In the genomic region with DNA sequence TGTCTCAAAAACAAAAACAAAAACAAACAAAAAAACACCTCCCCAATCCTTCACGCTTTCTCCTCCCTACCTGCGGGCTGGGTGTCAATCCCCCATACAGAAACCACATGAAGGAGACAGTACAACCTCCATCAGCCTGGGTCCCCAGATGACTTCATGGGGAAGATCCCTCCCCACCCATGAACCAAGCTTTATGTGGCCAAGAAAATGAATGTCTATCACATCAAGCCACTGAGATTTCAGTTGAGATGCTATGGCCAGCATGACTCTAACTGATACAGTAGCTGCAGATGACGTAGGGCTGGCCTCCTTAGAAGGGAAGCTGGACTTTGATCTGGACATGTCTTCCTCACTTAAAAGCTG, we compare ENCODE assay signal across 11 cellular contexts. TPM values are rescaled to one million over a fixed set of nuclear protein-coding genes. Genes with fewer than 3 reads are reported as not detected.
DNase-seq lines count a peak whose midpoint lies in the region; ATAC-seq and TF ChIP-seq lines count a peak whose summit lies in the region.
"Had no signal": no experiment of that assay in that cellular context is flagged by ENCODE, and none has a peak within 500 bp of the region (broad histone marks: within the 10 kb centered on the region; RNA-seq: fewer than 3 reads in every experiment).

No MANE protein-coding gene starts in this region.

- no peaks in the 10 kb centered on the region for H3K9me2 ChIP-seq in hepatocyte (replicated peaks; ENCODE audit: insufficient read depth)

- no peak overlapping the region for H3K4me3 ChIP-seq in hepatocyte
- H3K4me3 ChIP-seq: uterus had no signal

- peaks cover 10% of the 10 kb centered on the region for H3K27me3 Mint-ChIP-seq in activated CD4-positive, alpha-beta memory T cell treated with anti-CD3 and anti-CD28 coated beads for 36 hours
- H3K27me3 Mint-ChIP-seq in activated CD4-positive, alpha-beta memory T cell treated with anti-CD3 and anti-CD28 coated beads, Interleukin-2, amount 10 ng/mL, durations not matched to agents 7 days and 5 days: peaks cover 15% of the 10 kb centered on the region
- peaks cover 18% of the 10 kb centered on the region for H3K27me3 Mint-ChIP-seq in stimulated activated naive CD8-positive, alpha-beta T cell treated with anti-CD3 and anti-CD28 coated beads, Interleukin-15, amount 100 ng/mL, for 72 hours

- peaks cover 3% of the 10 kb centered on the region for H3K9me3 Mint-ChIP-seq in activated CD4-positive, alpha-beta memory T cell treated with anti-CD3 and anti-CD28 coated beads for 36 hours
- H3K9me3 Mint-ChIP-seq in activated CD4-positive, alpha-beta memory T cell treated with anti-CD3 and anti-CD28 coated beads, Interleukin-2, amount 10 ng/mL, durations not matched to agents 7 days and 5 days: peaks cover 2% of the 10 kb centered on the region
- H3K9me3 Mint-ChIP-seq in stimulated activated naive CD8-positive, alpha-beta T cell treated with anti-CD3 and anti-CD28 coated beads, Interleukin-15, amount 100 ng/mL, for 72 hours: peaks cover 4 to 7% of the 10 kb centered on the region in 2 donors
- H3K9me3 Mint-ChIP-seq: immature natural killer cell had no signal

- POLR2A ChIA-PET in activated CD4-positive, alpha-beta memory T cell treated with anti-CD3 and anti-CD28 coated beads for 36 hours (lab: Charles Lee): no interaction called here
- POLR2A ChIA-PET in activated CD4-positive, alpha-beta memory T cell treated with anti-CD3 and anti-CD28 coated beads, Interleukin-2, amount 10 ng/mL, durations not matched to agents 7 days and 5 days (lab: Charles Lee): no interaction called here

- peak overlapping the region; percentile 77 for H3K27ac ChIP-seq in hepatocyte
- H3K27ac ChIP-seq: uterus had no signal

- H3K9me3 ChIP-seq in hepatocyte (ENCODE audit: low read depth): no peaks in the 10 kb centered on the region
- H3K9me3 ChIP-seq: uterus had no signal

- 89% methylated on average over 3 of the region's 3 CpGs for WGBS in hepatocyte (ENCODE audit: low lambda C conversion rate, missing lambda C conversion rate)

- H3K4me3 Mint-ChIP-seq in activated CD4-positive, alpha-beta memory T cell treated with anti-CD3 and anti-CD28 coated beads for 36 hours: no peak overlapping the region
- H3K4me3 Mint-ChIP-seq in activated CD4-positive, alpha-beta memory T cell treated with anti-CD3 and anti-CD28 coated beads, Interleukin-2, amount 10 ng/mL, durations not matched to agents 7 days and 5 days: no peak overlapping the region
- H3K4me3 Mint-ChIP-seq in stimulated activated naive CD8-positive, alpha-beta T cell treated with anti-CD3 and anti-CD28 coated beads, Interleukin-15, amount 100 ng/mL, for 72 hours: no peak overlapping the region

- peaks cover 4% of the 10 kb centered on the region for H3K4me1 ChIP-seq in hepatocyte (ENCODE audit: insufficient read depth)
- H3K4me1 ChIP-seq: uterus had no signal

- ATAC-seq in stimulated activated naive CD8-positive, alpha-beta T cell treated with anti-CD3 and anti-CD28 coated beads, Interleukin-15, amount 100 ng/mL, for 72 hours: peak; percentile 88
- ATAC-seq in GM18505 (IDR thresholded peaks at IDR 0.05; ENCODE audit: unreplicated experiment) (no peak), HG03457 (IDR thresholded peaks at IDR 0.05; ENCODE audit: unreplicated experiment) (no peak)

- H3K36me3 Mint-ChIP-seq in activated CD4-positive, alpha-beta memory T cell treated with anti-CD3 and anti-CD28 coated beads for 36 hours: peaks cover 4% of the 10 kb centered on the region
- H3K36me3 Mint-ChIP-seq in activated CD4-positive, alpha-beta memory T cell treated with anti-CD3 and anti-CD28 coated beads, Interleukin-2, amount 10 ng/mL, durations not matched to agents 7 days and 5 days (ENCODE audit: low read depth): peaks cover 14% of the 10 kb centered on the region
- H3K36me3 Mint-ChIP-seq: immature natural killer cell had no signal

- intact Hi-C loops in activated CD4-positive, alpha-beta memory T cell treated with anti-CD3 and anti-CD28 coated beads for 36 hours (cut with micrococcal nuclease): loop anchor here (5.0 kb wide), 1 partner anchor 236 kb away; no protein-coding TSS in a partner anchor

- H2AFZ ChIP-seq in hepatocyte: no peak overlapping the region

- no peak for TF ChIP-seq POLR2A in GM18505 (IDR thresholded peaks at IDR 0.05; ENCODE audit: borderline replicate concordance, extremely low read depth, insufficient read depth, insufficient read length)

- H3K4me2 ChIP-seq in hepatocyte: no peak overlapping the region

- no peak overlapping the region for H3K27ac Mint-ChIP-seq in activated CD4-positive, alpha-beta memory T cell treated with anti-CD3 and anti-CD28 coated beads for 36 hours
- no peak overlapping the region for H3K27ac Mint-ChIP-seq in activated CD4-positive, alpha-beta memory T cell treated with anti-CD3 and anti-CD28 coated beads, Interleukin-2, amount 10 ng/mL, durations not matched to agents 7 days and 5 days
- no peak overlapping the region for H3K27ac Mint-ChIP-seq in stimulated activated naive CD8-positive, alpha-beta T cell treated with anti-CD3 and anti-CD28 coated beads, Interleukin-15, amount 100 ng/mL, for 72 hours

- H4K20me1 ChIP-seq in hepatocyte (ENCODE audit: insufficient read depth, poor library complexity, severe bottlenecking): no peaks in the 10 kb centered on the region

- no peaks in the 10 kb centered on the region for H3K79me2 ChIP-seq in hepatocyte

- H3K27me3 ChIP-seq in hepatocyte: no peaks in the 10 kb centered on the region
- H3K27me3 ChIP-seq: uterus had no signal

- peaks cover 29% of the 10 kb centered on the region for H3K4me1 Mint-ChIP-seq in activated CD4-positive, alpha-beta memory T cell treated with anti-CD3 and anti-CD28 coated beads for 36 hours (ENCODE audit: low read depth)
- H3K4me1 Mint-ChIP-seq in activated CD4-positive, alpha-beta memory T cell treated with anti-CD3 and anti-CD28 coated beads, Interleukin-2, amount 10 ng/mL, durations not matched to agents 7 days and 5 days: peaks cover 18% of the 10 kb centered on the region
- H3K4me1 Mint-ChIP-seq in stimulated activated naive CD8-positive, alpha-beta T cell treated with anti-CD3 and anti-CD28 coated beads, Interleukin-15, amount 100 ng/mL, for 72 hours: peaks cover 48% of the 10 kb centered on the region

- TF ChIP-seq CTCF in hepatocyte (IDR thresholded peaks at IDR 0.05; ENCODE audit: poor library complexity): no peak

- CTCF ChIA-PET in activated CD4-positive, alpha-beta memory T cell treated with anti-CD3 and anti-CD28 coated beads for 36 hours (lab: Charles Lee): interaction anchor here (1.0 to 10.5 kb wide), 6 partner anchors 10 to 330 kb away, joined by 3 to 160 read pairs (median 12); partner anchors contain the start of gene MAPK14
- CTCF ChIA-PET in activated CD4-positive, alpha-beta memory T cell treated with anti-CD3 and anti-CD28 coated beads, Interleukin-2, amount 10 ng/mL, durations not matched to agents 7 days and 5 days (lab: Charles Lee): interaction anchor here (0.7 to 2.2 kb wide), 7 partner anchors 17 to 330 kb away, joined by 3 to 13 read pairs (median 4); partner anchors contain the start of gene MAPK14

- H3K36me3 ChIP-seq in hepatocyte (replicated peaks; ENCODE audit: insufficient read depth, low read depth): no peaks in the 10 kb centered on the region
- H3K36me3 ChIP-seq: uterus had no signal

- DNase-seq in activated CD4-positive, alpha-beta memory T cell treated with anti-CD3 and anti-CD28 coated beads for 36 hours: peak; percentile 43
- DNase-seq in activated CD4-positive, alpha-beta memory T cell treated with anti-CD3 and anti-CD28 coated beads, Interleukin-2, amount 10 ng/mL, durations not matched to agents 7 days and 5 days: no peak
- DNase-seq in OCI-M1 (lab: John Stamatoyannopoulos, UW) (peak; percentile 54), hepatocyte (ENCODE audit: low spot score) (peak; percentile 48), NCI-H1436 (lab: John Stamatoyannopoulos, UW) (no peak)
- DNase-seq in stimulated activated naive CD8-positive, alpha-beta T cell treated with anti-CD3 and anti-CD28 coated beads, Interleukin-15, amount 100 ng/mL, for 72 hours: peak in 1 of 2 donors; percentile 72
- DNase-seq: uterus had no signal

RNA-seq across cellular contexts. Expression of gene BNIP5, which starts 21.2 kb away (rescaled TPM):
- not detected for total RNA-seq in activated CD4-positive, alpha-beta memory T cell treated with anti-CD3 and anti-CD28 coated beads for 36 hours
- not detected for total RNA-seq in activated CD4-positive, alpha-beta memory T cell treated with anti-CD3 and anti-CD28 coated beads, Interleukin-2, amount 10 ng/mL, durations not matched to agents 7 days and 5 days
- total RNA-seq in hepatocyte: 27.6 and 29.1 TPM in 2 replicates
- 28.1 and 29.2 TPM in 2 replicates for polyA plus RNA-seq in hepatocyte
- total RNA-seq: fibroblast of villous mesenchyme, uterus had no signal
- polyA plus RNA-seq: immature natural killer cell had no signal

RNA-seq across cellular contexts. Expression of gene ETV7, which starts 29.6 kb away (rescaled TPM):
- 1 to 10 TPM; 5.8 to 5.9 TPM for total RNA-seq in activated CD4-positive, alpha-beta memory T cell treated with anti-CD3 and anti-CD28 coated beads for 36 hours
- 10 to 100 TPM; 20.7 to 21.9 TPM for total RNA-seq in activated CD4-positive, alpha-beta memory T cell treated with anti-CD3 and anti-CD28 coated beads, Interleukin-2, amount 10 ng/mL, durations not matched to agents 7 days and 5 days
- total RNA-seq in hepatocyte: 0.88 and 1.2 TPM in 2 replicates
- 0.60 and 1.2 TPM in 2 replicates for polyA plus RNA-seq in hepatocyte

Comparison
In these comparisons a context has a peak if more than half of its experiments do, and no peak if none do; other contexts are left out.
1. DNase-seq: peak in activated CD4-positive, alpha-beta memory T cell treated with anti-CD3 and anti-CD28 coated beads for 36 hours (single experiment), OCI-M1 (single experiment) and hepatocyte (single experiment); none in activated CD4-positive, alpha-beta memory T cell treated with anti-CD3 and anti-CD28 coated beads, Interleukin-2, amount 10 ng/mL, durations not matched to agents 7 days and 5 days (single experiment) and NCI-H1436 (single experiment).
2. RNA of gene BNIP5, which starts 21.2 kb away (total RNA-seq): 27.6 to 29.1 TPM in hepatocyte; not detected in activated CD4-positive, alpha-beta memory T cell treated with anti-CD3 and anti-CD28 coated beads, Interleukin-2, amount 10 ng/mL, durations not matched to agents 7 days and 5 days and not detected in activated CD4-positive, alpha-beta memory T cell treated with anti-CD3 and anti-CD28 coated beads for 36 hours; every median in the first group is over 10 times any median in the second.